In the genomic region with DNA sequence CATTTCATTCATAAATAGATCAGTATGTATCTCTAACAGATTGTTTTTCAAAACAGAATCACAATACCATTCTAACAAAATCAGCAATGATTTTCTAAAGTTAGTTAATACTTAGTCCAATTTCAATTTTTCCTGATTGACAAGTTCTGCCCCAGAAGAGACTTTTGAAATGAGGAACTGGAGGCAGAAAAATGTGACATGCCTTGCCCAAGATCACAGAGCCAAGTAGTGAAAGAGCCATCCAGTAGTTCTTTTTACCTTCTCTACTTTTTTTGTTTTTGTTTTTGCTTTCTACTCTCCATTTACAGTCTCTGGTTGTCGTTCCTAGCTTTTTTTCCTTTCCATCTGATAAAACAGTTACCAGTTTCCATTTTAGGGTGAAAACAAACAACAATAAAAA, we compare ENCODE assay signal across 31 cellular contexts.
"Had no signal": no experiment of that assay in that cellular context is flagged by ENCODE, and none has a peak within 500 bp of the region (broad histone marks: within the 10 kb centered on the region; RNA-seq: fewer than 3 reads in every experiment).

No MANE protein-coding gene starts in this region.

- FAIRE-seq: endometrium, kidney, pancreas had no signal

- H3K27me3 ChIP-seq: gastroesophageal sphincter, sigmoid colon, thyroid gland, upper lobe of left lung had no signal

- H3K9me3 ChIP-seq: gastroesophageal sphincter, pancreas, prostate gland, sigmoid colon, thyroid gland, upper lobe of left lung had no signal

- H3K4me2 ChIP-seq: smooth muscle cell had no signal

- H3K4me1 ChIP-seq: gastroesophageal sphincter, pancreas, prostate gland, sigmoid colon, thyroid gland, upper lobe of left lung had no signal

- H3K4me3 ChIP-seq: gastroesophageal sphincter, pancreas, prostate gland, sigmoid colon, smooth muscle cell, thyroid gland, upper lobe of left lung had no signal

- H3K36me3 ChIP-seq: gastroesophageal sphincter, pancreas, prostate gland, sigmoid colon, thyroid gland, upper lobe of left lung had no signal

- DNase-seq: activated CD4-positive, alpha-beta memory T cell treated with anti-CD3 and anti-CD28 coated beads, Interleukin-2, amount 10 ng/mL, durations not matched to agents 7 days and 5 days; activated CD4-positive, alpha-beta T cell treated with anti-CD3 and anti-CD28 coated beads for 1 hour; activated CD4-positive, alpha-beta T cell treated with anti-CD3 and anti-CD28 coated beads, Interleukin-2, amount 10 ng/mL, durations not matched to agents 7 days and 5 days; activated CD8-positive, alpha-beta memory T cell treated with anti-CD3 and anti-CD28 coated beads, Interleukin-2, amount 50 U/mL, for 48 hours; activated gamma-delta T cell; activated naive CD4-positive, alpha-beta T cell treated with anti-CD3 and anti-CD28 coated beads, Interleukin-2, amount 10 ng/mL, durations not matched to agents 7 days and 5 days; activated naive CD8-positive, alpha-beta T cell treated with anti-CD3 and anti-CD28 coated beads, Interleukin-2, amount 50 U/mL, for 24 hours; activated T-cell treated with anti-CD3 and anti-CD28 coated beads, Interleukin-2, amount 50 U/mL, for 24 hours; effector CD8-positive, alpha-beta T cell; erythroblast; hippocampal formation; kidney; left colon; midbrain; naive thymus-derived CD4-positive, alpha-beta T cell; nucleus accumbens; pancreas; sigmoid colon; stimulated activated CD4-positive, alpha-beta T cell treated with anti-CD3 and anti-CD28 coated beads, Interleukin-1b, Interleukin-23, amount 100 ng/mL, for 48 hours; stimulated activated CD4-positive, alpha-beta T cell treated with anti-CD3 and anti-CD28 coated beads, Interleukin-4, amount 100 ng/mL, for 4 hours; stimulated activated CD8-positive, alpha-beta memory T cell treated with anti-CD3 and anti-CD28 coated beads, Interleukin-4, amount 100 ng/mL, for 48 hours; stimulated activated naive CD8-positive, alpha-beta T cell treated with anti-CD3 and anti-CD28 coated beads, Interleukin-15, amount 100 ng/mL, for 72 hours; T-helper 2 cell; thyroid gland had no signal

- H3K27ac ChIP-seq: gastroesophageal sphincter, pancreas, prostate gland, sigmoid colon, thyroid gland, upper lobe of left lung had no signal

- ATAC-seq: activated naive CD8-positive, alpha-beta T cell treated with anti-CD3 and anti-CD28 coated beads, Interleukin-2, amount 50 U/mL, for 24 hours; gastroesophageal sphincter; left colon; naive thymus-derived CD4-positive, alpha-beta T cell; pancreas; stimulated activated memory B cell treated with anti-CD40 and anti-IgM and Interleukin-4, amounts not matched to agents 10 μg/mL and 1 μg/mL and 100 μg/mL, for 72 hours; stimulated activated naive CD8-positive, alpha-beta T cell treated with anti-CD3 and anti-CD28 coated beads, Interleukin-15, amount 100 ng/mL, for 72 hours; WTC11 had no signal
